Comparison of ENCODE assay signal across 15 cellular contexts in genomic region chr10:47196691-47197090, GRCh38.
DNase-seq lines count a peak whose midpoint lies in the region; ATAC-seq and TF ChIP-seq lines count a peak whose summit lies in the region.
"Had no signal": no experiment of that assay in that cellular context is flagged by ENCODE, and none has a peak within 500 bp of the region (broad histone marks: within the 10 kb centered on the region; RNA-seq: fewer than 3 reads in every experiment).

No MANE protein-coding gene starts in this region.

- H3K4me1 ChIP-seq in endodermal cell (ENCODE audit: control insufficient read depth, insufficient read depth, low read length) (no peaks in the 10 kb centered on the region), neural progenitor cell (no peaks in the 10 kb centered on the region)
- H3K4me1 ChIP-seq: A549, BE2C had no signal

- no peak overlapping the region for H3K27ac Mint-ChIP-seq in natural killer cell treated with Interleukin-12 subunit alpha and Interleukin-12 subunit beta and Interleukin-15 and Interleukin-18, amount 100 ng/mL, for 72 hours
- H3K27ac Mint-ChIP-seq in natural killer cell (no peak overlapping the region), endodermal cell (no peak overlapping the region), neural progenitor cell (peak overlapping the region; percentile 51)
- H3K27ac Mint-ChIP-seq: CD4-positive, alpha-beta memory T cell; GM23338 had no signal

- H3K4me2 ChIP-seq in neural progenitor cell: no peak overlapping the region
- H3K4me2 ChIP-seq: A549, GM23338 had no signal

- no peaks in the 10 kb centered on the region for H3K79me2 ChIP-seq in neural progenitor cell (ENCODE audit: low read depth)

- no peaks in the 10 kb centered on the region for H4K20me1 ChIP-seq in neural progenitor cell (ENCODE audit: low read depth)

- H3K9me3 Mint-ChIP-seq in natural killer cell treated with Interleukin-12 subunit alpha and Interleukin-12 subunit beta and Interleukin-15 and Interleukin-18, amount 100 ng/mL, for 72 hours: peaks cover 5% of the 10 kb centered on the region
- no peaks in the 10 kb centered on the region for H3K9me3 Mint-ChIP-seq in natural killer cell
- no peaks in the 10 kb centered on the region for H3K9me3 Mint-ChIP-seq in endodermal cell
- peaks cover 2% of the 10 kb centered on the region for H3K9me3 Mint-ChIP-seq in neural progenitor cell

- H2AFZ ChIP-seq in neural progenitor cell (replicated peaks): no peak overlapping the region
- H2AFZ ChIP-seq: GM23338 had no signal

- no peaks in the 10 kb centered on the region for H3K27me3 ChIP-seq in endodermal cell (ENCODE audit: control insufficient read depth, insufficient read depth, low read length, poor library complexity, severe bottlenecking)
- no peaks in the 10 kb centered on the region for H3K27me3 ChIP-seq in neural progenitor cell
- H3K27me3 ChIP-seq: BE2C had no signal

- 97% methylated on average over 8 of the region's 8 CpGs; no CpG with 5 or more reads in 1 of the 2 experiments for WGBS in endodermal cell (ENCODE audit: insufficient coverage in 1 of 2, insufficient read length in 1 of 2), 2 experiments

- no peaks in the 10 kb centered on the region for H3K4me1 Mint-ChIP-seq in natural killer cell treated with Interleukin-12 subunit alpha and Interleukin-12 subunit beta and Interleukin-15 and Interleukin-18, amount 100 ng/mL, for 72 hours (ENCODE audit: low read depth in 2 of 2)
- H3K4me1 Mint-ChIP-seq in natural killer cell: no peaks in the 10 kb centered on the region
- no peaks in the 10 kb centered on the region for H3K4me1 Mint-ChIP-seq in endodermal cell
- H3K4me1 Mint-ChIP-seq in neural progenitor cell: peaks cover 12% of the 10 kb centered on the region

- intact Hi-C loops in natural killer cell (cut with micrococcal nuclease): no loop called here

- H3K27me3 Mint-ChIP-seq in natural killer cell treated with Interleukin-12 subunit alpha and Interleukin-12 subunit beta and Interleukin-15 and Interleukin-18, amount 100 ng/mL, for 72 hours: peaks cover 0 to 12% of the 10 kb centered on the region in 2 donors
- H3K27me3 Mint-ChIP-seq in natural killer cell (ENCODE audit: low read depth in 2 of 2) (no peaks in the 10 kb centered on the region), endodermal cell (ENCODE audit: insufficient read depth) (no peaks in the 10 kb centered on the region), neural progenitor cell (ENCODE audit: insufficient read depth, low read depth) (peaks cover 3% of the 10 kb centered on the region)
- H3K27me3 Mint-ChIP-seq: CD4-positive, alpha-beta memory T cell had no signal

- H3K36me3 ChIP-seq in endodermal cell (ENCODE audit: control insufficient read depth, insufficient read depth, low read length) (no peaks in the 10 kb centered on the region), neural progenitor cell (no peaks in the 10 kb centered on the region)
- H3K36me3 ChIP-seq: BE2C had no signal

- H3K9me3 ChIP-seq in endodermal cell (ENCODE audit: control insufficient read depth, low read length): no peaks in the 10 kb centered on the region
- H3K9me3 ChIP-seq in neural progenitor cell (ENCODE audit: low read depth): no peaks in the 10 kb centered on the region
- H3K9me3 ChIP-seq: A549, BE2C had no signal

- H3K27ac ChIP-seq in endodermal cell (ENCODE audit: low read depth, low read length): no peak overlapping the region
- H3K27ac ChIP-seq in neural progenitor cell: no peak overlapping the region
- H3K27ac ChIP-seq: A549, C4-2B had no signal

- no peak for TF ChIP-seq CTCF in natural killer cell (IDR thresholded peaks at IDR 0.05)
- no peak for TF ChIP-seq CTCF in endodermal cell (conservative IDR thresholded peaks at IDR 0.05)
- TF ChIP-seq CTCF in neural progenitor cell (IDR thresholded peaks at IDR 0.05): no peak

- peak; percentile 21 for ATAC-seq in natural killer cell treated with Interleukin-12 subunit alpha and Interleukin-12 subunit beta and Interleukin-15 and Interleukin-18, amount 100 ng/mL, for 72 hours
- ATAC-seq in natural killer cell (no peak), GM19324 (IDR thresholded peaks at IDR 0.05; ENCODE audit: low FRiP score, unreplicated experiment) (no peak)
- ATAC-seq: A549, GM12878, GM23338 had no signal

- no peaks in the 10 kb centered on the region for H3K36me3 Mint-ChIP-seq in natural killer cell treated with Interleukin-12 subunit alpha and Interleukin-12 subunit beta and Interleukin-15 and Interleukin-18, amount 100 ng/mL, for 72 hours
- H3K36me3 Mint-ChIP-seq in natural killer cell (no peaks in the 10 kb centered on the region), endodermal cell (ENCODE audit: low read depth) (no peaks in the 10 kb centered on the region), neural progenitor cell (no peaks in the 10 kb centered on the region)
- H3K36me3 Mint-ChIP-seq: CD4-positive, alpha-beta memory T cell had no signal

- H3F3A ChIP-seq in neural progenitor cell (ENCODE audit: low read depth): no peaks in the 10 kb centered on the region

- H3K4me3 ChIP-seq in endodermal cell (ENCODE audit: low read length) (no peak overlapping the region), neural progenitor cell (no peak overlapping the region)
- H3K4me3 ChIP-seq: A549, GM12878, GM23338 had no signal

- DNase-seq in natural killer cell treated with Interleukin-12 subunit alpha and Interleukin-12 subunit beta and Interleukin-15 and Interleukin-18, amount 100 ng/mL, for 72 hours (ENCODE audit: low spot score): no peak
- DNase-seq in natural killer cell: no peak
- peak; percentile 18 for DNase-seq in endodermal cell
- no peak for DNase-seq in neural progenitor cell (ENCODE audit: low spot score)
- DNase-seq in SIG-M5 treated with dmso at 0.1 percent for 504 hours (lab: John Stamatoyannopoulos, UW; ENCODE audit: unreplicated experiment): no peak
- DNase-seq in activated effector memory CD4-positive, alpha-beta T cell treated with Interleukin-2 at 50 U/mL for 16 hours: no peak
- DNase-seq: BE2C; CD4-positive, alpha-beta memory T cell; DMS79; H7 had no signal

- H3K9ac ChIP-seq in endodermal cell (ENCODE audit: extremely low read depth, low read length, poor library complexity, severe bottlenecking): no peak overlapping the region
- H3K9ac ChIP-seq in neural progenitor cell: no peak overlapping the region

- H3K4me3 Mint-ChIP-seq in natural killer cell treated with Interleukin-12 subunit alpha and Interleukin-12 subunit beta and Interleukin-15 and Interleukin-18, amount 100 ng/mL, for 72 hours: no peak overlapping the region
- no peak overlapping the region for H3K4me3 Mint-ChIP-seq in natural killer cell
- H3K4me3 Mint-ChIP-seq in endodermal cell: no peak overlapping the region
- H3K4me3 Mint-ChIP-seq in neural progenitor cell: no peak overlapping the region
- H3K4me3 Mint-ChIP-seq: CD4-positive, alpha-beta memory T cell; GM23338 had no signal

Comparison
In these comparisons a context has a peak if more than half of its experiments do, and no peak if none do; other contexts are left out.
1. ATAC-seq: peak in natural killer cell treated with Interleukin-12 subunit alpha and Interleukin-12 subunit beta and Interleukin-15 and Interleukin-18, amount 100 ng/mL, for 72 hours (2 of 2); none in natural killer cell (0 of 3) and GM19324 (single experiment).